9 cellular contexts compared by ENCODE assay signal in genomic region chr2:218368150-218368528, GRCh38. TPM values are rescaled to one million over a fixed set of nuclear protein-coding genes. Genes with fewer than 3 reads are reported as not detected.
DNase-seq lines count a peak whose midpoint lies in the region; ATAC-seq and TF ChIP-seq lines count a peak whose summit lies in the region.
"Had no signal": no experiment of that assay in that cellular context is flagged by ENCODE, and none has a peak within 500 bp of the region (broad histone marks: within the 10 kb centered on the region; RNA-seq: fewer than 3 reads in every experiment).

No MANE protein-coding gene starts in this region.

- TF ChIP-seq CTCF in smooth muscle cell (IDR thresholded peaks at IDR 0.05; ENCODE audit: borderline replicate concordance, insufficient read depth, poor library complexity, severe bottlenecking), result no peak

- peak overlapping the region; percentile 79 for H3K27ac ChIP-seq in smooth muscle cell (ENCODE audit: low read depth)

- no peaks in the 10 kb centered on the region for H3K9me3 Mint-ChIP-seq in activated T-helper 1 cell treated with anti-CD3 and anti-CD28 coated beads, Interleukin-12 subunit alpha, Interleukin-12 subunit beta, Interleukin-2, Interleukin-4 antibody, amounts not matched to agents 30 ng/mL and 10 ng/mL and 1 ng/mL, durations not matched to agents 14 hours and 24 hours and 36 hours

- H3K79me2 ChIP-seq in smooth muscle cell (ENCODE audit: low read depth), result no peaks in the 10 kb centered on the region

- peak overlapping the region; percentile 54 for H2AFZ ChIP-seq in smooth muscle cell (ENCODE audit: low read depth)

- no peaks in the 10 kb centered on the region for H3K9me3 ChIP-seq in iPS-15b (ENCODE audit: control insufficient read depth, insufficient read depth, low read length)
- H3K9me3 ChIP-seq in smooth muscle cell (replicated peaks; ENCODE audit: low read depth), result no peaks in the 10 kb centered on the region

- H3K36me3 Mint-ChIP-seq in activated T-helper 1 cell treated with anti-CD3 and anti-CD28 coated beads, Interleukin-12 subunit alpha, Interleukin-12 subunit beta, Interleukin-2, Interleukin-4 antibody, amounts not matched to agents 30 ng/mL and 10 ng/mL and 1 ng/mL, durations not matched to agents 14 hours and 24 hours and 36 hours (ENCODE audit: low read depth), result no peaks in the 10 kb centered on the region

- H3K4me1 ChIP-seq in iPS-15b (ENCODE audit: control insufficient read depth, insufficient read depth, low read length) (peaks cover 4% of the 10 kb centered on the region), smooth muscle cell (ENCODE audit: low read depth) (peaks cover 4% of the 10 kb centered on the region)

- DNase-seq in H7 (no peak), smooth muscle cell (lab: John Stamatoyannopoulos, UW; ENCODE audit: unreplicated experiment) (no peak), mesenteric fat pad (ENCODE audit: low spot score) (no peak), HuH-7 (ENCODE audit: low spot score) (no peak), T1000 (lab: John Stamatoyannopoulos, UW) (no peak)
- DNase-seq in activated T-helper 1 cell treated with anti-CD3 and anti-CD28 coated beads, Interleukin-12 subunit alpha, Interleukin-12 subunit beta, Interleukin-2, Interleukin-4 antibody, amounts not matched to agents 30 ng/mL and 10 ng/mL and 1 ng/mL, durations not matched to agents 14 hours and 24 hours and 36 hours (ENCODE audit: low spot score), result no peak

- peak overlapping the region; percentile 79 for H3K4me2 ChIP-seq in smooth muscle cell

- no peak overlapping the region for H3K9ac ChIP-seq in iPS-15b (ENCODE audit: low read depth, low read length)
- H3K9ac ChIP-seq in smooth muscle cell (ENCODE audit: low read depth), result peak overlapping the region; percentile 22

- peaks cover 44% of the 10 kb centered on the region for H3F3A ChIP-seq in smooth muscle cell (ENCODE audit: low read depth)

- no peak for ATAC-seq in GM18498 (IDR thresholded peaks at IDR 0.05; ENCODE audit: unreplicated experiment)

- peak overlapping the region; percentile 78 for H3K4me3 Mint-ChIP-seq in activated T-helper 1 cell treated with anti-CD3 and anti-CD28 coated beads, Interleukin-12 subunit alpha, Interleukin-12 subunit beta, Interleukin-2, Interleukin-4 antibody, amounts not matched to agents 30 ng/mL and 10 ng/mL and 1 ng/mL, durations not matched to agents 14 hours and 24 hours and 36 hours

- peak overlapping the region; percentile 79 for H3K4me3 ChIP-seq in H7 (ENCODE audit: insufficient read depth, low read depth, low read length)
- peak overlapping the region; percentile 91 for H3K4me3 ChIP-seq in iPS-15b (ENCODE audit: low read depth, low read length)
- peak overlapping the region; percentile 39 for H3K4me3 ChIP-seq in smooth muscle cell

- H4K20me1 ChIP-seq in smooth muscle cell (ENCODE audit: low read depth), result no peaks in the 10 kb centered on the region

- intact Hi-C loops in activated T-helper 1 cell treated with anti-CD3 and anti-CD28 coated beads, Interleukin-12 subunit alpha, Interleukin-12 subunit beta, Interleukin-2, Interleukin-4 antibody, amounts not matched to agents 30 ng/mL and 10 ng/mL and 1 ng/mL, durations not matched to agents 14 hours and 24 hours and 36 hours (cut with micrococcal nuclease), result loop anchor here (2.0 to 5.0 kb wide), 3 partner anchors 27 to 51 kb away; no protein-coding TSS in a partner anchor

- WGBS in smooth muscle cell (ENCODE audit: low lambda C conversion rate), result 75% methylated on average over 18 of the region's 21 CpGs

- H3K27ac Mint-ChIP-seq in activated T-helper 1 cell treated with anti-CD3 and anti-CD28 coated beads, Interleukin-12 subunit alpha, Interleukin-12 subunit beta, Interleukin-2, Interleukin-4 antibody, amounts not matched to agents 30 ng/mL and 10 ng/mL and 1 ng/mL, durations not matched to agents 14 hours and 24 hours and 36 hours, result peak overlapping the region; percentile 61

- H3K27me3 Mint-ChIP-seq in activated T-helper 1 cell treated with anti-CD3 and anti-CD28 coated beads, Interleukin-12 subunit alpha, Interleukin-12 subunit beta, Interleukin-2, Interleukin-4 antibody, amounts not matched to agents 30 ng/mL and 10 ng/mL and 1 ng/mL, durations not matched to agents 14 hours and 24 hours and 36 hours (ENCODE audit: insufficient read depth), result peaks cover 42% of the 10 kb centered on the region

- H3K27me3 ChIP-seq in H7 (ENCODE audit: control insufficient read depth, insufficient read depth, low read length) (peaks cover 4% of the 10 kb centered on the region), iPS-15b (ENCODE audit: control insufficient read depth, insufficient read depth, low read length) (peaks cover 8% of the 10 kb centered on the region), smooth muscle cell (ENCODE audit: low read depth) (no peaks in the 10 kb centered on the region)

- peaks cover 7% of the 10 kb centered on the region for H3K4me1 Mint-ChIP-seq in activated T-helper 1 cell treated with anti-CD3 and anti-CD28 coated beads, Interleukin-12 subunit alpha, Interleukin-12 subunit beta, Interleukin-2, Interleukin-4 antibody, amounts not matched to agents 30 ng/mL and 10 ng/mL and 1 ng/mL, durations not matched to agents 14 hours and 24 hours and 36 hours (ENCODE audit: low read depth)

- H3K36me3 ChIP-seq in H7 (replicated peaks; ENCODE audit: control insufficient read depth, insufficient read depth, low read length), result no peaks in the 10 kb centered on the region
- peaks cover 2% of the 10 kb centered on the region for H3K36me3 ChIP-seq in iPS-15b (ENCODE audit: control insufficient read depth, insufficient read depth, low read length)
- no peaks in the 10 kb centered on the region for H3K36me3 ChIP-seq in smooth muscle cell (ENCODE audit: low read depth)

RNA-seq across cellular contexts. Expression of gene CATIP, which starts 11.5 kb away (rescaled TPM):
- total RNA-seq in H7 (2014; rRNA removed; shearing (Covaris generic)), result 0.76 TPM in 1 of 2 replicates, not detected in the other
- not detected in 2 replicates for total RNA-seq in activated T-helper 1 cell treated with anti-CD3 and anti-CD28 coated beads, Interleukin-12 subunit alpha, Interleukin-12 subunit beta, Interleukin-2, Interleukin-4 antibody, amounts not matched to agents 30 ng/mL and 10 ng/mL and 1 ng/mL, durations not matched to agents 14 hours and 24 hours and 36 hours
- total RNA-seq in smooth muscle cell (not detected in 2 replicates), mesenteric fat pad (not detected)
- polyA plus RNA-seq in smooth muscle cell, result 0.18 and 0.25 TPM in 2 replicates
- total RNA-seq: subcutaneous adipose tissue had no signal

RNA-seq across cellular contexts. Expression of gene SLC11A1, which starts 13.9 kb away (rescaled TPM):
- not detected in 2 replicates for total RNA-seq in H7 (2014; rRNA removed; shearing (Covaris generic))
- 0.05 and 0.27 TPM in 2 replicates for total RNA-seq in activated T-helper 1 cell treated with anti-CD3 and anti-CD28 coated beads, Interleukin-12 subunit alpha, Interleukin-12 subunit beta, Interleukin-2, Interleukin-4 antibody, amounts not matched to agents 30 ng/mL and 10 ng/mL and 1 ng/mL, durations not matched to agents 14 hours and 24 hours and 36 hours
- 0.31 TPM in 1 of 2 replicates, not detected in the other for total RNA-seq in smooth muscle cell
- 0.14 and 0.38 TPM in 2 replicates for polyA plus RNA-seq in smooth muscle cell
- 122 TPM for total RNA-seq in mesenteric fat pad

RNA-seq across cellular contexts. Expression of gene CTDSP1, which starts 31.5 kb away (rescaled TPM):
- 25.4 and 29.9 TPM in 2 replicates for total RNA-seq in H7 (2014; rRNA removed; shearing (Covaris generic))
- total RNA-seq in activated T-helper 1 cell treated with anti-CD3 and anti-CD28 coated beads, Interleukin-12 subunit alpha, Interleukin-12 subunit beta, Interleukin-2, Interleukin-4 antibody, amounts not matched to agents 30 ng/mL and 10 ng/mL and 1 ng/mL, durations not matched to agents 14 hours and 24 hours and 36 hours, result 105 and 106 TPM in 2 replicates
- 62.5 and 70.9 TPM in 2 replicates for total RNA-seq in smooth muscle cell
- 18.7 and 20.3 TPM in 2 replicates for polyA plus RNA-seq in smooth muscle cell
- total RNA-seq in mesenteric fat pad, result 123 TPM

RNA-seq across cellular contexts. Expression of gene VIL1, which starts 50.8 kb away (rescaled TPM):
- 0.07 and 3.0 TPM in 2 replicates for total RNA-seq in H7 (2014; rRNA removed; shearing (Covaris generic))
- total RNA-seq in activated T-helper 1 cell treated with anti-CD3 and anti-CD28 coated beads, Interleukin-12 subunit alpha, Interleukin-12 subunit beta, Interleukin-2, Interleukin-4 antibody, amounts not matched to agents 30 ng/mL and 10 ng/mL and 1 ng/mL, durations not matched to agents 14 hours and 24 hours and 36 hours, result not detected in 2 replicates
- total RNA-seq in smooth muscle cell (not detected in 2 replicates), mesenteric fat pad (0.55 TPM)
- 0.14 and 0.15 TPM in 2 replicates for polyA plus RNA-seq in smooth muscle cell
- total RNA-seq: subcutaneous adipose tissue had no signal

Comparison
In these comparisons a context has a peak if more than half of its experiments do, and no peak if none do; other contexts are left out.
1. H3K4me3 ChIP-seq: peak in every context shown above with its lines; median percentile 91 in iPS-15b; 79 in H7; 39 in smooth muscle cell.
2. RNA of gene SLC11A1, which starts 13.9 kb away (total RNA-seq): 122 TPM in mesenteric fat pad (single experiment); 0.31 TPM in smooth muscle cell, 0.05 to 0.27 TPM in activated T-helper 1 cell treated with anti-CD3 and anti-CD28 coated beads, Interleukin-12 subunit alpha, Interleukin-12 subunit beta, Interleukin-2, Interleukin-4 antibody, amounts not matched to agents 30 ng/mL and 10 ng/mL and 1 ng/mL, durations not matched to agents 14 hours and 24 hours and 36 hours and not detected in H7; every median in the first group is over 10 times any median in the second.